In genomic region chr1:102550729-102551384, GRCh38 we compare ENCODE assay signal across 10 cellular contexts.
DNase-seq lines count a peak whose midpoint lies in the region; ATAC-seq and TF ChIP-seq lines count a peak whose summit lies in the region.
"Had no signal": no experiment of that assay in that cellular context is flagged by ENCODE, and none has a peak within 500 bp of the region (broad histone marks: within the 10 kb centered on the region; RNA-seq: fewer than 3 reads in every experiment).

No MANE protein-coding gene starts in this region.

- DNase-seq in BE2C = peak; percentile 69
- DNase-seq in NCI-H748 (lab: John Stamatoyannopoulos, UW; ENCODE audit: unreplicated experiment) = peak; percentile 53
- DNase-seq in fibroblast of peridontal ligament (ENCODE audit: extremely low read depth) = peak; percentile 26
- DNase-seq in middle frontal gyrus (ENCODE audit: extremely low spot score, low spot score) = no peak
- DNase-seq in NCI-H187 treated with DMSO at 0.1 percent for 48 hours (lab: John Stamatoyannopoulos, UW) = no peak
- no peak for DNase-seq in inferior parietal cortex (ENCODE audit: extremely low spot score)
- no peak for DNase-seq in AG08396 (ENCODE audit: low spot score)
- DNase-seq: activated gamma-delta T cell had no signal

- H3K4me3 ChIP-seq in BE2C (ENCODE audit: low read depth, low read length) = no peak overlapping the region
- H3K4me3 ChIP-seq: ovary had no signal

- no peaks in the 10 kb centered on the region for H3K36me3 ChIP-seq in BE2C
- H3K36me3 ChIP-seq: ovary had no signal

- H3K9me3 ChIP-seq in BE2C = no peaks in the 10 kb centered on the region
- H3K9me3 ChIP-seq: ovary had no signal

- H3K4me1 ChIP-seq in BE2C = no peaks in the 10 kb centered on the region

- peak; percentile 66 for TF ChIP-seq CTCF in BE2C (IDR thresholded peaks at IDR 0.05; ENCODE audit: low read depth, low read length)

- no peak for TF ChIP-seq POLR2A in GM18505 (IDR thresholded peaks at IDR 0.05; ENCODE audit: borderline replicate concordance, extremely low read depth, insufficient read depth, insufficient read length)

- peak; percentile 65 for ATAC-seq in GM18505 (IDR thresholded peaks at IDR 0.05; ENCODE audit: unreplicated experiment)

- no peaks in the 10 kb centered on the region for H3K27me3 ChIP-seq in BE2C
- H3K27me3 ChIP-seq: ovary had no signal

Comparison
In these comparisons a context has a peak if more than half of its experiments do, and no peak if none do; other contexts are left out.
1. DNase-seq: peak in BE2C (single experiment), NCI-H748 (single experiment) and fibroblast of peridontal ligament (single experiment); none in middle frontal gyrus (single experiment), NCI-H187 treated with DMSO at 0.1 percent for 48 hours (single experiment), inferior parietal cortex (single experiment) and AG08396 (single experiment).